ENCODE assay signal across 9 cellular contexts in the genomic region with DNA sequence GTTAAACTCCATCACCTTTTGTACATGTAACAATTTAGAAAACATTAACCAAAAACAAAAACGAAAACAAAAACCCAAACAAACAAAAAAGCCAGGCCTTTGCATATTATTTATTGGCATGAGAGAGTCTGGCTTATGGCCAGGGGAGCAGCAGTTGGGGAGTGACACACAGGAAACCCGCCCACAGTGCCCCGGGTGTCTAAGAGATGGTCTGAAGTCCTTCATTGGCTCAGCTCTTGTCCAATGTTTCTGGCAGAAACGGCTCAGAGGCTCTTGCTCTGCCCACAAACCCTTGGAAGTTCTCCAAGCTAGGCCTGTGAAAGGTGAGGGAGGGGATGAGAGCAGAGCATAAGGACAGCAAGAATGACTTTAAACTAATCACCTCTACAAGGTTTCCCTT.
DNase-seq lines count a peak whose midpoint lies in the region; ATAC-seq and TF ChIP-seq lines count a peak whose summit lies in the region.
"Had no signal": no experiment of that assay in that cellular context is flagged by ENCODE, and none has a peak within 500 bp of the region (broad histone marks: within the 10 kb centered on the region; RNA-seq: fewer than 3 reads in every experiment).

No MANE protein-coding gene starts in this region.

- no peaks in the 10 kb centered on the region for H3K4me1 ChIP-seq in left lung

- H3K9me3 Mint-ChIP-seq in WTC11: no peaks in the 10 kb centered on the region

- CTCF ChIA-PET in WTC11 (lab: Charles Lee): interaction anchor here (0.9 to 1.0 kb wide), 2 partner anchors 8 to 28 kb away, joined by 3 to 7 read pairs; no protein-coding TSS in a partner anchor

- peak overlapping the region; percentile 47 for H3K27ac ChIP-seq in KOPT-K1 (ENCODE audit: low read depth, low read length, poor library complexity, severe bottlenecking)
- H3K27ac ChIP-seq in left lung: no peak overlapping the region

- no peak overlapping the region for H3K4me3 Mint-ChIP-seq in WTC11

- DNase-seq in Daoy (ENCODE audit: low read depth) (peak; percentile 77), cerebellar cortex (ENCODE audit: low spot score) (peak; percentile 8), NCI-H226 (no peak), WTC11 (ENCODE audit: low spot score) (no peak), left lung (no peak), occipital lobe (lab: John Stamatoyannopoulos, UW) (no peak)
- DNase-seq: right cardiac atrium had no signal

- H3K4me3 ChIP-seq in left lung: no peak overlapping the region

- TF ChIP-seq CTCF in WTC11 (IDR thresholded peaks at IDR 0.05) (no peak), left lung (IDR thresholded peaks at IDR 0.05) (no peak)

- H3K9me3 ChIP-seq in KOPT-K1 (ENCODE audit: insufficient read depth, low read length, poor library complexity, severe bottlenecking) (no peaks in the 10 kb centered on the region), left lung (no peaks in the 10 kb centered on the region)

- POLR2A ChIA-PET in WTC11 (lab: Charles Lee): no interaction called here

- no peaks in the 10 kb centered on the region; the same call in 1 of the 2 replicates for H3K27me3 Mint-ChIP-seq in WTC11 (ENCODE audit: low read depth)

- H3K36me3 ChIP-seq in KOPT-K1 (ENCODE audit: insufficient read depth, low read length) (no peaks in the 10 kb centered on the region), left lung (no peaks in the 10 kb centered on the region)

- ATAC-seq in GM21447 (IDR thresholded peaks at IDR 0.05; ENCODE audit: unreplicated experiment) (peak; percentile 48), WTC11 (no peak), left lung (no peak)

- no peaks in the 10 kb centered on the region for H3K27me3 ChIP-seq in left lung

- intact Hi-C loops in left lung (cut with DNase I): no loop called here

- H3K36me3 Mint-ChIP-seq in WTC11: no peaks in the 10 kb centered on the region

- H3K27ac Mint-ChIP-seq in WTC11: no peak overlapping the region

- peaks cover 6% of the 10 kb centered on the region; the same call in 1 of the 2 replicates for H3K4me1 Mint-ChIP-seq in WTC11

TF ChIP-seq in WTC11, 78 proteins besides CTCF, POLR2A, EP300 and RAD21:
- TF ChIP-seq ETV6 (CRISPR knock-in tag; IDR thresholded peaks at IDR 0.05) (no peak), CREB1 (CRISPR knock-in tag; IDR thresholded peaks at IDR 0.05) (no peak), ELF4 (CRISPR knock-in tag; IDR thresholded peaks at IDR 0.05; ENCODE audit: low read depth) (no peak), ZNF416 (CRISPR knock-in tag; IDR thresholded peaks at IDR 0.05) (no peak)
- TF ChIP-seq, protein P1, sequence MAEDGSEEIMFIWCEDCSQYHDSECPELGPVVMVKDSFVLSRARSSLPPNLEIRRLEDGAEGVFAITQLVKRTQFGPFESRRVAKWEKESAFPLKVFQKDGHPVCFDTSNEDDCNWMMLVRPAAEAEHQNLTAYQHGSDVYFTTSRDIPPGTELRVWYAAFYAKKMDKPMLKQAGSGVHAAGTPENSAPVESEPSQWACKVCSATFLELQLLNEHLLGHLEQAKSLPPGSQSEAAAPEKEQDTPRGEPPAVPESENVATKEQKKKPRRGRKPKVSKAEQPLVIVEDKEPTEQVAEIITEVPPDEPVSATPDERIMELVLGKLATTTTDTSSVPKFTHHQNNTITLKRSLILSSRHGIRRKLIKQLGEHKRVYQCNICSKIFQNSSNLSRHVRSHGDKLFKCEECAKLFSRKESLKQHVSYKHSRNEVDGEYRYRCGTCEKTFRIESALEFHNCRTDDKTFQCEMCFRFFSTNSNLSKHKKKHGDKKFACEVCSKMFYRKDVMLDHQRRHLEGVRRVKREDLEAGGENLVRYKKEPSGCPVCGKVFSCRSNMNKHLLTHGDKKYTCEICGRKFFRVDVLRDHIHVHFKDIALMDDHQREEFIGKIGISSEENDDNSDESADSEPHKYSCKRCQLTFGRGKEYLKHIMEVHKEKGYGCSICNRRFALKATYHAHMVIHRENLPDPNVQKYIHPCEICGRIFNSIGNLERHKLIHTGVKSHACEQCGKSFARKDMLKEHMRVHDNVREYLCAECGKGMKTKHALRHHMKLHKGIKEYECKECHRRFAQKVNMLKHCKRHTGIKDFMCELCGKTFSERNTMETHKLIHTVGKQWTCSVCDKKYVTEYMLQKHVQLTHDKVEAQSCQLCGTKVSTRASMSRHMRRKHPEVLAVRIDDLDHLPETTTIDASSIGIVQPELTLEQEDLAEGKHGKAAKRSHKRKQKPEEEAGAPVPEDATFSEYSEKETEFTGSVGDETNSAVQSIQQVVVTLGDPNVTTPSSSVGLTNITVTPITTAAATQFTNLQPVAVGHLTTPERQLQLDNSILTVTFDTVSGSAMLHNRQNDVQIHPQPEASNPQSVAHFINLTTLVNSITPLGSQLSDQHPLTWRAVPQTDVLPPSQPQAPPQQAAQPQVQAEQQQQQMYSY (CRISPR knock-in tag; IDR thresholded peaks at IDR 0.05): no peak

Comparison
In these comparisons a context has a peak if more than half of its experiments do, and no peak if none do; other contexts are left out.
1. DNase-seq: peak in Daoy (single experiment) and cerebellar cortex (single experiment); none in NCI-H226 (single experiment), WTC11 (single experiment), left lung (0 of 2) and occipital lobe (single experiment).